ENCODE assay signal across 1 cellular context in the genomic region with DNA sequence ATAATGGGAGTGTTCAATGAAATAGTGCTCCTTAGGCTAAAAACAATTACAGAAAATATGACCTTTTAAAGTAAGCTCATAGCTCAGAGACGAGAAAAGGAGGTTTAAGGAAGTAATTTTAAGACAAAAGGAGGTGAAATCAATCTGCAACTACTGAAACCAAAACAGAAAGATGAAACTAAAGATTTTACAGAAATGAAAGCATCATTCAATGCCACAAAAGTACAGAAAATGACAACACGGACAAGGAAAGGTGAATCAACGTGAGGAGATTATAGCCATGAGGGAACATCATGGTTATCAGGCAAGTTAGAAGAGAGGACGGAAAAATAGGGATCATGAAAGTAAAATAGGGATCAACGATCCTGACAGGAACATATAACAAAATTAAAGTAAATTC.
A peak's percentile ranks its signal among the peaks of the same experiment; 100 is the strongest.
TF ChIP-seq lines count a peak whose summit lies in the region.

No MANE protein-coding gene starts in this region.

TF ChIP-seq in GM12878, 131 proteins besides CTCF, POLR2A, EP300 and RAD21 (continued from another document):
- TF ChIP-seq, protein P1, sequence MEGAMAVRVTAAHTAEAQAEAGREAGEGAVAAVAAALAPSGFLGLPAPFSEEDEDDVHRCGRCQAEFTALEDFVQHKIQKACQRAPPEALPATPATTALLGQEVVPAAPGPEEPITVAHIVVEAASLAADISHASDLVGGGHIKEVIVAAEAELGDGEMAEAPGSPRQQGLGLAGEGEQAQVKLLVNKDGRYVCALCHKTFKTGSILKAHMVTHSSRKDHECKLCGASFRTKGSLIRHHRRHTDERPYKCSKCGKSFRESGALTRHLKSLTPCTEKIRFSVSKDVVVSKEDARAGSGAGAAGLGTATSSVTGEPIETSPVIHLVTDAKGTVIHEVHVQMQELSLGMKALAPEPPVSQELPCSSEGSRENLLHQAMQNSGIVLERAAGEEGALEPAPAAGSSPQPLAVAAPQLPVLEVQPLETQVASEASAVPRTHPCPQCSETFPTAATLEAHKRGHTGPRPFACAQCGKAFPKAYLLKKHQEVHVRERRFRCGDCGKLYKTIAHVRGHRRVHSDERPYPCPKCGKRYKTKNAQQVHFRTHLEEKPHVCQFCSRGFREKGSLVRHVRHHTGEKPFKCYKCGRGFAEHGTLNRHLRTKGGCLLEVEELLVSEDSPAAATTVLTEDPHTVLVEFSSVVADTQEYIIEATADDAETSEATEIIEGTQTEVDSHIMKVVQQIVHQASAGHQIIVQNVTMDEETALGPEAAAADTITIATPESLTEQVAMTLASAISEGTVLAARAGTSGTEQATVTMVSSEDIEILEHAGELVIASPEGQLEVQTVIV (IDR thresholded peaks at IDR 0.05; ENCODE audit: borderline replicate concordance, partially characterized antibody), result no peak
- no peak for TF ChIP-seq NFYA (IDR thresholded peaks at IDR 0.05; ENCODE audit: borderline replicate concordance, low read depth, low read length)
- no peak for TF ChIP-seq CBX3 (IDR thresholded peaks at IDR 0.05; ENCODE audit: borderline replicate concordance, low read depth)
- TF ChIP-seq, protein P2, sequence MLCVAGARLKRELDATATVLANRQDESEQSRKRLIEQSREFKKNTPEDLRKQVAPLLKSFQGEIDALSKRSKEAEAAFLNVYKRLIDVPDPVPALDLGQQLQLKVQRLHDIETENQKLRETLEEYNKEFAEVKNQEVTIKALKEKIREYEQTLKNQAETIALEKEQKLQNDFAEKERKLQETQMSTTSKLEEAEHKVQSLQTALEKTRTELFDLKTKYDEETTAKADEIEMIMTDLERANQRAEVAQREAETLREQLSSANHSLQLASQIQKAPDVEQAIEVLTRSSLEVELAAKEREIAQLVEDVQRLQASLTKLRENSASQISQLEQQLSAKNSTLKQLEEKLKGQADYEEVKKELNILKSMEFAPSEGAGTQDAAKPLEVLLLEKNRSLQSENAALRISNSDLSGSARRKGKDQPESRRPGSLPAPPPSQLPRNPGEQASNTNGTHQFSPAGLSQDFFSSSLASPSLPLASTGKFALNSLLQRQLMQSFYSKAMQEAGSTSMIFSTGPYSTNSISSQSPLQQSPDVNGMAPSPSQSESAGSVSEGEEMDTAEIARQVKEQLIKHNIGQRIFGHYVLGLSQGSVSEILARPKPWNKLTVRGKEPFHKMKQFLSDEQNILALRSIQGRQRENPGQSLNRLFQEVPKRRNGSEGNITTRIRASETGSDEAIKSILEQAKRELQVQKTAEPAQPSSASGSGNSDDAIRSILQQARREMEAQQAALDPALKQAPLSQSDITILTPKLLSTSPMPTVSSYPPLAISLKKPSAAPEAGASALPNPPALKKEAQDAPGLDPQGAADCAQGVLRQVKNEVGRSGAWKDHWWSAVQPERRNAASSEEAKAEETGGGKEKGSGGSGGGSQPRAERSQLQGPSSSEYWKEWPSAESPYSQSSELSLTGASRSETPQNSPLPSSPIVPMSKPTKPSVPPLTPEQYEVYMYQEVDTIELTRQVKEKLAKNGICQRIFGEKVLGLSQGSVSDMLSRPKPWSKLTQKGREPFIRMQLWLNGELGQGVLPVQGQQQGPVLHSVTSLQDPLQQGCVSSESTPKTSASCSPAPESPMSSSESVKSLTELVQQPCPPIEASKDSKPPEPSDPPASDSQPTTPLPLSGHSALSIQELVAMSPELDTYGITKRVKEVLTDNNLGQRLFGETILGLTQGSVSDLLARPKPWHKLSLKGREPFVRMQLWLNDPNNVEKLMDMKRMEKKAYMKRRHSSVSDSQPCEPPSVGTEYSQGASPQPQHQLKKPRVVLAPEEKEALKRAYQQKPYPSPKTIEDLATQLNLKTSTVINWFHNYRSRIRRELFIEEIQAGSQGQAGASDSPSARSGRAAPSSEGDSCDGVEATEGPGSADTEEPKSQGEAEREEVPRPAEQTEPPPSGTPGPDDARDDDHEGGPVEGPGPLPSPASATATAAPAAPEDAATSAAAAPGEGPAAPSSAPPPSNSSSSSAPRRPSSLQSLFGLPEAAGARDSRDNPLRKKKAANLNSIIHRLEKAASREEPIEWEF (IDR thresholded peaks at IDR 0.05; ENCODE audit: insufficient replicate concordance, low read depth, low read length), result no peak
- TF ChIP-seq NR2F1 (conservative IDR thresholded peaks at IDR 0.05), result no peak
- 0 out of 2 replicates have a peak, but pooled peaks have one; percentile 21 for TF ChIP-seq BMI1 (IDR thresholded peaks at IDR 0.05; ENCODE audit: borderline replicate concordance)
- peak; percentile 63 for TF ChIP-seq IKZF1 (conservative IDR thresholded peaks at IDR 0.05)
- TF ChIP-seq MTA2 (IDR thresholded peaks at IDR 0.05; ENCODE audit: low read depth), result peak; percentile 65; the same call in 1 of the 2 replicates
- TF ChIP-seq FOXK2 (IDR thresholded peaks at IDR 0.05), result no peak
- TF ChIP-seq, protein P3, sequence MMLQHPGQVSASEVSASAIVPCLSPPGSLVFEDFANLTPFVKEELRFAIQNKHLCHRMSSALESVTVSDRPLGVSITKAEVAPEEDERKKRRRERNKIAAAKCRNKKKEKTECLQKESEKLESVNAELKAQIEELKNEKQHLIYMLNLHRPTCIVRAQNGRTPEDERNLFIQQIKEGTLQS (IDR thresholded peaks at IDR 0.05; ENCODE audit: borderline replicate concordance, extremely low read depth, low read depth, low read length), result no peak
- 0 out of 2 replicates have a peak, but pooled peaks have one; percentile 35 for TF ChIP-seq DPF2 (IDR thresholded peaks at IDR 0.05)
- TF ChIP-seq, protein P4, sequence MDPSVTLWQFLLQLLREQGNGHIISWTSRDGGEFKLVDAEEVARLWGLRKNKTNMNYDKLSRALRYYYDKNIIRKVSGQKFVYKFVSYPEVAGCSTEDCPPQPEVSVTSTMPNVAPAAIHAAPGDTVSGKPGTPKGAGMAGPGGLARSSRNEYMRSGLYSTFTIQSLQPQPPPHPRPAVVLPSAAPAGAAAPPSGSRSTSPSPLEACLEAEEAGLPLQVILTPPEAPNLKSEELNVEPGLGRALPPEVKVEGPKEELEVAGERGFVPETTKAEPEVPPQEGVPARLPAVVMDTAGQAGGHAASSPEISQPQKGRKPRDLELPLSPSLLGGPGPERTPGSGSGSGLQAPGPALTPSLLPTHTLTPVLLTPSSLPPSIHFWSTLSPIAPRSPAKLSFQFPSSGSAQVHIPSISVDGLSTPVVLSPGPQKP (IDR thresholded peaks at IDR 0.05; ENCODE audit: low read depth, low read length), result no peak
- peak; percentile 18; the same call in 1 of the 2 replicates for TF ChIP-seq SPI1 (IDR thresholded peaks at IDR 0.05; ENCODE audit: borderline replicate concordance, insufficient read depth, low read depth, low read length)
- peak; percentile 76 for TF ChIP-seq ATF7 (IDR thresholded peaks at IDR 0.05; ENCODE audit: low read depth)
- TF ChIP-seq NRF1 (conservative IDR thresholded peaks at IDR 0.05; ENCODE audit: low read depth, low read length), result no peak
- no peak for TF ChIP-seq JUNB (IDR thresholded peaks at IDR 0.05)
- TF ChIP-seq, protein P5, sequence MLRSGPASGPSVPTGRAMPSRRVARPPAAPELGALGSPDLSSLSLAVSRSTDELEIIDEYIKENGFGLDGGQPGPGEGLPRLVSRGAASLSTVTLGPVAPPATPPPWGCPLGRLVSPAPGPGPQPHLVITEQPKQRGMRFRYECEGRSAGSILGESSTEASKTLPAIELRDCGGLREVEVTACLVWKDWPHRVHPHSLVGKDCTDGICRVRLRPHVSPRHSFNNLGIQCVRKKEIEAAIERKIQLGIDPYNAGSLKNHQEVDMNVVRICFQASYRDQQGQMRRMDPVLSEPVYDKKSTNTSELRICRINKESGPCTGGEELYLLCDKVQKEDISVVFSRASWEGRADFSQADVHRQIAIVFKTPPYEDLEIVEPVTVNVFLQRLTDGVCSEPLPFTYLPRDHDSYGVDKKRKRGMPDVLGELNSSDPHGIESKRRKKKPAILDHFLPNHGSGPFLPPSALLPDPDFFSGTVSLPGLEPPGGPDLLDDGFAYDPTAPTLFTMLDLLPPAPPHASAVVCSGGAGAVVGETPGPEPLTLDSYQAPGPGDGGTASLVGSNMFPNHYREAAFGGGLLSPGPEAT (IDR thresholded peaks at IDR 0.05; ENCODE audit: low read depth), result peak; percentile 49
- TF ChIP-seq PAX8 (IDR thresholded peaks at IDR 0.05), result no peak
- 0 out of 2 replicates have a peak, but pooled peaks have one; percentile 18 for TF ChIP-seq BCL11A (IDR thresholded peaks at IDR 0.05; ENCODE audit: low read depth, low read length)
- TF ChIP-seq RB1 (IDR thresholded peaks at IDR 0.05; ENCODE audit: borderline replicate concordance), result no peak
- TF ChIP-seq SRF (IDR thresholded peaks at IDR 0.05; ENCODE audit: low read depth in 2 of 2, low read length in 2 of 2), result no peak
